In genomic region chr4:38601244-38601915, GRCh38 we compare ENCODE assay signal across 10 cellular contexts.
DNase-seq lines count a peak whose midpoint lies in the region; ATAC-seq, FAIRE-seq and TF ChIP-seq lines count a peak whose summit lies in the region.
"Had no signal": no experiment of that assay in that cellular context is flagged by ENCODE, and none has a peak within 500 bp of the region (broad histone marks: within the 10 kb centered on the region; RNA-seq: fewer than 3 reads in every experiment).

No MANE protein-coding gene starts in this region.

- H3K4me3 ChIP-seq in astrocyte (ENCODE audit: insufficient read depth, low read depth, low read length) = no peak overlapping the region
- no peak overlapping the region for H3K4me3 ChIP-seq in HepG2 (replicated peaks in 1 of 3; ENCODE audit: insufficient read depth in 1 of 3, low read depth in 2 of 3, low read length in 3 of 3)
- no peak overlapping the region for H3K4me3 ChIP-seq in suprapubic skin

- CTCF ChIA-PET in HepG2 (lab: Yijun Ruan, JAX; ENCODE audit: low intra/inter-chr PET ratio, low total read pairs) = no interaction called here

- no peaks in the 10 kb centered on the region for H3K36me3 ChIP-seq in astrocyte (ENCODE audit: insufficient read depth, low read length)
- no peaks in the 10 kb centered on the region for H3K36me3 ChIP-seq in HepG2 (replicated peaks in 1 of 2; ENCODE audit: control insufficient read depth in 1 of 2, insufficient read depth in 2 of 2, low read length in 2 of 2)
- no peaks in the 10 kb centered on the region for H3K36me3 ChIP-seq in suprapubic skin

- H4K20me1 ChIP-seq in astrocyte (ENCODE audit: insufficient read depth, low read length) = no peaks in the 10 kb centered on the region
- no peaks in the 10 kb centered on the region for H4K20me1 ChIP-seq in HepG2 (ENCODE audit: insufficient read depth, low read length)

- TF ChIP-seq POLR2A in HepG2 (IDR thresholded peaks at IDR 0.05; ENCODE audit: insufficient read depth in 1 of 2, low read depth in 2 of 2, low read length in 2 of 2) = no peak
- no peak for TF ChIP-seq POLR2A in suprapubic skin (IDR thresholded peaks at IDR 0.05)

- H3K27ac ChIP-seq in astrocyte (ENCODE audit: low read depth, low read length) = no peak overlapping the region
- H3K27ac ChIP-seq in HepG2 (ENCODE audit: extremely low read length, insufficient read depth, low read length) = no peak overlapping the region
- no peak overlapping the region for H3K27ac ChIP-seq in suprapubic skin

- intact Hi-C loops in HepG2 (cut with micrococcal nuclease; ENCODE audit: unreplicated experiment) = no loop called here

- no peak for TF ChIP-seq RAD21 in HepG2 (CRISPR knock-in tag; IDR thresholded peaks at IDR 0.05)

- FAIRE-seq in astrocyte (lab: Jason Lieb, UNC) = no peak
- FAIRE-seq in HepG2 (lab: Jason Lieb, UNC) = peak; percentile 59

- H3K9ac ChIP-seq in astrocyte (ENCODE audit: low read length) (no peak overlapping the region), HepG2 (ENCODE audit: insufficient read depth, low read depth, low read length) (no peak overlapping the region)

- H2AFZ ChIP-seq in astrocyte (ENCODE audit: low read depth, low read length) (no peak overlapping the region), HepG2 (ENCODE audit: low read length) (no peak overlapping the region)

- H3K4me3 Mint-ChIP-seq in astrocyte (ENCODE audit: unreplicated experiment) = no peak overlapping the region

- H3K79me2 ChIP-seq in astrocyte (ENCODE audit: insufficient read depth, low read length) = no peaks in the 10 kb centered on the region
- no peaks in the 10 kb centered on the region for H3K79me2 ChIP-seq in HepG2 (ENCODE audit: insufficient read depth, low read length)

- H3K4me1 ChIP-seq in astrocyte (ENCODE audit: insufficient read depth, low read length) (peaks cover 6% of the 10 kb centered on the region), HepG2 (ENCODE audit: insufficient read depth, low read length) (peaks cover 52% of the 10 kb centered on the region), suprapubic skin (peaks cover 3% of the 10 kb centered on the region)
- H3K4me1 ChIP-seq: Caco-2 had no signal

- POLR2A ChIA-PET in HepG2 (lab: Yijun Ruan, JAX) = no interaction called here

- peaks cover 2% of the 10 kb centered on the region for H3K27me3 Mint-ChIP-seq in astrocyte (ENCODE audit: low read depth, unreplicated experiment)

- peak; percentile 32 for DNase-seq in COR-L47 (lab: John Stamatoyannopoulos, UW)
- DNase-seq in NCI-H1092 (lab: John Stamatoyannopoulos, UW) = peak; percentile 67
- DNase-seq in astrocyte (ENCODE audit: low read depth) = peak; percentile 59
- peak; percentile 49 for DNase-seq in HepG2 (ENCODE audit: low spot score)
- no peak for DNase-seq in OCI-M2 (lab: John Stamatoyannopoulos, UW; ENCODE audit: unreplicated experiment)
- DNase-seq in activated T-cell treated with anti-CD3 and anti-CD28 coated beads, Interleukin-2, amount 50 U/mL, for 48 hours = no peak
- DNase-seq in suprapubic skin (ENCODE audit: low spot score in 2 of 2) = no peak
- DNase-seq in stimulated activated CD4-positive, alpha-beta T cell treated with anti-CD3 and anti-CD28 coated beads, Interleukin-12 subunit alpha, Interleukin-12 subunit beta, amount 100 ng/mL, for 4 hours = no peak
- DNase-seq: Caco-2, T-helper 9 cell had no signal

- peaks cover 2% of the 10 kb centered on the region for H3K9me3 Mint-ChIP-seq in astrocyte (ENCODE audit: unreplicated experiment)

- H3K4me2 ChIP-seq in astrocyte (ENCODE audit: low read length) (no peak overlapping the region), HepG2 (ENCODE audit: low read depth, low read length) (peak overlapping the region; percentile 15; the same call in 1 of the 2 replicates)

- H3K27me3 ChIP-seq in astrocyte (ENCODE audit: insufficient read depth, low read length) (no peaks in the 10 kb centered on the region), HepG2 (ENCODE audit: control insufficient read depth in 1 of 2, insufficient read depth in 2 of 2, low read length in 2 of 2) (no peaks in the 10 kb centered on the region; a peak in 1 of 5 replicates), suprapubic skin (no peaks in the 10 kb centered on the region)

- H3K9me3 ChIP-seq in astrocyte (ENCODE audit: insufficient read depth, low read depth, low read length) = no peaks in the 10 kb centered on the region
- H3K9me3 ChIP-seq in HepG2 (ENCODE audit: low read length) = no peaks in the 10 kb centered on the region
- H3K9me3 ChIP-seq in suprapubic skin = no peaks in the 10 kb centered on the region
- H3K9me3 ChIP-seq: Caco-2 had no signal

- H3K4me1 Mint-ChIP-seq in astrocyte (ENCODE audit: low read depth, unreplicated experiment) = peaks cover 8% of the 10 kb centered on the region

- H3K27ac Mint-ChIP-seq in astrocyte (ENCODE audit: unreplicated experiment) = no peak overlapping the region

- H3K36me3 Mint-ChIP-seq in astrocyte (ENCODE audit: low read depth, unreplicated experiment) = no peaks in the 10 kb centered on the region

- no peak for TF ChIP-seq CTCF in astrocyte (IDR thresholded peaks at IDR 0.05; ENCODE audit: insufficient read depth, low read depth, low read length)
- TF ChIP-seq CTCF in HepG2 (CRISPR knock-in tag; IDR thresholded peaks at IDR 0.05) = no peak
- TF ChIP-seq CTCF in suprapubic skin (IDR thresholded peaks at IDR 0.05) = no peak

- in situ Hi-C loops in HepG2 (cut with HindIII; ENCODE audit: extremely low pct_ligation_motif_present, low pct_unique_long_range_greater_than_20kb) = no loop called here

- BruUV-seq in HepG2 (replicated peaks; lab: Mats Ljungman, UMichigan) = no TSS peak

- 16% methylated on average over 5 of the region's 6 CpGs for WGBS in HepG2 (ENCODE audit: low lambda C conversion rate)
- WGBS in suprapubic skin = 57% methylated on average over 6 of the region's 6 CpGs

- TF ChIP-seq EP300 in HepG2 (IDR thresholded peaks at IDR 0.05; ENCODE audit: low read depth in 2 of 2, low read length in 2 of 2) (peak in 1 of 2 experiments; percentile 46; a peak in 2 of 4 replicates), HepG2 (CRISPR knock-in tag; IDR thresholded peaks at IDR 0.05; ENCODE audit: borderline replicate concordance) (no peak), suprapubic skin (IDR thresholded peaks at IDR 0.05) (no peak)

- ATAC-seq in HepG2 = peak; percentile 43

TF ChIP-seq in HepG2, 621 proteins besides CTCF, POLR2A, EP300 and RAD21 (continues in another document):
- TF ChIP-seq ZFP36L2 (CRISPR knock-in tag; IDR thresholded peaks at IDR 0.05) (no peak), ZNF879 (CRISPR knock-in tag; IDR thresholded peaks at IDR 0.05) (no peak), POLR2G (IDR thresholded peaks at IDR 0.05; ENCODE audit: low read depth, low read length) (no peak), HMG20B (CRISPR knock-in tag; conservative IDR thresholded peaks at IDR 0.05) (peak; percentile 64), BCL6 (CRISPR knock-in tag; IDR thresholded peaks at IDR 0.05) (peak; percentile 55; the same call in 1 of the 2 replicates), GMEB2 (CRISPR knock-in tag; IDR thresholded peaks at IDR 0.05; ENCODE audit: low read depth) (no peak), POGZ (CRISPR knock-in tag; IDR thresholded peaks at IDR 0.05) (peak; percentile 47; the same call in 1 of the 2 replicates), IRF2 (CRISPR knock-in tag; IDR thresholded peaks at IDR 0.05) (peak; percentile 65; the same call in 1 of the 2 replicates), PTBP1 (IDR thresholded peaks at IDR 0.05; ENCODE audit: low read depth, low read length, poor library complexity, severe bottlenecking) (no peak), PHF21A (CRISPR knock-in tag; IDR thresholded peaks at IDR 0.05) (peak; percentile 61; the same call in 1 of the 2 replicates), ZNF275 (CRISPR knock-in tag; IDR thresholded peaks at IDR 0.05; ENCODE audit: borderline replicate concordance) (no peak), NR2F6 (IDR thresholded peaks at IDR 0.05) (no peak), NR2F6 (CRISPR knock-in tag; IDR thresholded peaks at IDR 0.05) (0 out of 2 replicates have a peak, but pooled peaks have one; percentile 14), ZFP41 (CRISPR knock-in tag; IDR thresholded peaks at IDR 0.05; ENCODE audit: borderline replicate concordance) (no peak), MTF2 (CRISPR knock-in tag; IDR thresholded peaks at IDR 0.05; ENCODE audit: borderline replicate concordance) (no peak), FOSL2 (CRISPR knock-in tag; IDR thresholded peaks at IDR 0.05) (peak; percentile 67), NPAS2 (CRISPR knock-in tag; IDR thresholded peaks at IDR 0.05; ENCODE audit: borderline replicate concordance) (no peak), GATA4 (IDR thresholded peaks at IDR 0.05; ENCODE audit: borderline replicate concordance, low read depth) (no peak), WIZ (CRISPR knock-in tag; IDR thresholded peaks at IDR 0.05) (no peak), ZNF614 (CRISPR knock-in tag; IDR thresholded peaks at IDR 0.05; ENCODE audit: borderline replicate concordance) (0 out of 2 replicates have a peak, but pooled peaks have one; percentile 56), FOXP1 (IDR thresholded peaks at IDR 0.05) (no peak), FOXP1 (CRISPR knock-in tag; IDR thresholded peaks at IDR 0.05) (0 out of 2 replicates have a peak, but pooled peaks have one; percentile 14), MXI1 (IDR thresholded peaks at IDR 0.05; ENCODE audit: borderline replicate concordance, low read depth, low read length) (no peak), FOXK1 (CRISPR knock-in tag; IDR thresholded peaks at IDR 0.05; ENCODE audit: borderline replicate concordance, low read depth) (no peak)

Comparison
In these comparisons a context has a peak if more than half of its experiments do, and no peak if none do; other contexts are left out.
1. DNase-seq: peak in COR-L47 (single experiment), NCI-H1092 (single experiment), astrocyte (single experiment) and HepG2 (single experiment); none in OCI-M2 (single experiment), activated T-cell treated with anti-CD3 and anti-CD28 coated beads, Interleukin-2, amount 50 U/mL, for 48 hours (0 of 2), suprapubic skin (0 of 2) and stimulated activated CD4-positive, alpha-beta T cell treated with anti-CD3 and anti-CD28 coated beads, Interleukin-12 subunit alpha, Interleukin-12 subunit beta, amount 100 ng/mL, for 4 hours (single experiment).